In genomic region chr4:165294907-165295306, GRCh38 we compare ENCODE assay signal across 10 cellular contexts.
A peak's percentile ranks its signal among the peaks of the same experiment; 100 is the strongest.
DNase-seq lines count a peak whose midpoint lies in the region; ATAC-seq and TF ChIP-seq lines count a peak whose summit lies in the region.
"Had no signal": no experiment of that assay in that cellular context is flagged by ENCODE, and none has a peak within 500 bp of the region (broad histone marks: within the 10 kb centered on the region; RNA-seq: fewer than 3 reads in every experiment).

No MANE protein-coding gene starts in this region.

- 0 out of 2 replicates have a peak, but pooled peaks cover 4% of the 10 kb centered on the region for H4K20me1 ChIP-seq in OCI-LY3 (ENCODE audit: insufficient read depth, low read length)

- peaks cover 17% of the 10 kb centered on the region for H3K4me1 ChIP-seq in OCI-LY3 (ENCODE audit: low read length)
- no peaks in the 10 kb centered on the region for H3K4me1 ChIP-seq in HAP-1
- H3K4me1 ChIP-seq: A549 had no signal

- in situ Hi-C loops in HAP-1 (cut with MboI; ENCODE audit: low sequenced_read_pairs), result no loop called here

- H3K9me3 ChIP-seq in OCI-LY3 (ENCODE audit: insufficient read depth, low read length) (no peaks in the 10 kb centered on the region), HAP-1 (no peaks in the 10 kb centered on the region)
- H3K9me3 ChIP-seq: A549 had no signal

- peak overlapping the region; percentile 21; the same call in 1 of the 2 replicates for H3K27ac ChIP-seq in OCI-LY3 (ENCODE audit: low read length)
- H3K27ac ChIP-seq: A549 had no signal

- H3K36me3 ChIP-seq in OCI-LY3 (replicated peaks; ENCODE audit: low read depth, low read length) (peaks cover 6% of the 10 kb centered on the region), HAP-1 (replicated peaks) (no peaks in the 10 kb centered on the region; the same call in 1 of the 2 replicates)

- peak; percentile 87 for ATAC-seq in HG02798 (IDR thresholded peaks at IDR 0.05; ENCODE audit: poor library complexity, unreplicated experiment)
- ATAC-seq: A549 had no signal

- peak overlapping the region; percentile 61; the same call in 1 of the 2 replicates for H2AFZ ChIP-seq in OCI-LY3 (ENCODE audit: low read depth, low read length)

- no peak for TF ChIP-seq CTCF in OCI-LY3 (IDR thresholded peaks at IDR 0.05; ENCODE audit: low read depth, low read length)

- peak overlapping the region; percentile 88 for H3K4me2 ChIP-seq in OCI-LY3 (ENCODE audit: low read length)
- H3K4me2 ChIP-seq: A549 had no signal

- DNase-seq in NCI-H1417 (lab: John Stamatoyannopoulos, UW) (peak in 2 of 3 experiments; percentile 7 to 27), NCI-H1417 treated with DMSO at 0.1 percent for 48 hours (lab: John Stamatoyannopoulos, UW) (no peak), pons (ENCODE audit: low spot score) (peak; percentile 21), HAP-1 (ENCODE audit: low spot score in 2 of 2) (no peak), KG1 (lab: John Stamatoyannopoulos, UW) (no peak), NCI-H2171 treated with DMSO at 0.1 percent for 48 hours (lab: John Stamatoyannopoulos, UW) (no peak)
- DNase-seq: NCI-H1436 treated with DMSO at 0.1 percent for 48 hours had no signal

- H3K4me3 ChIP-seq in OCI-LY3 (ENCODE audit: low read length) (peak overlapping the region; percentile 69), HAP-1 (no peak overlapping the region)
- H3K4me3 ChIP-seq: A549 had no signal

- H3K27me3 ChIP-seq in OCI-LY3 (ENCODE audit: low read depth, low read length) (no peaks in the 10 kb centered on the region), HAP-1 (ENCODE audit: low read depth) (no peaks in the 10 kb centered on the region)

- no peaks in the 10 kb centered on the region for H3K79me2 ChIP-seq in OCI-LY3 (ENCODE audit: low read length)

- H3K9ac ChIP-seq in OCI-LY3 (ENCODE audit: low read length), result peak overlapping the region; percentile 43; the same call in 1 of the 2 replicates

Comparison
In these comparisons a context has a peak if more than half of its experiments do, and no peak if none do; other contexts are left out.
1. DNase-seq: peak in NCI-H1417 (2 of 3) and pons (single experiment); none in NCI-H1417 treated with DMSO at 0.1 percent for 48 hours (single experiment), HAP-1 (0 of 2), KG1 (single experiment) and NCI-H2171 treated with DMSO at 0.1 percent for 48 hours (single experiment).